Comparison of ENCODE assay signal across 33 cellular contexts in the genomic region with DNA sequence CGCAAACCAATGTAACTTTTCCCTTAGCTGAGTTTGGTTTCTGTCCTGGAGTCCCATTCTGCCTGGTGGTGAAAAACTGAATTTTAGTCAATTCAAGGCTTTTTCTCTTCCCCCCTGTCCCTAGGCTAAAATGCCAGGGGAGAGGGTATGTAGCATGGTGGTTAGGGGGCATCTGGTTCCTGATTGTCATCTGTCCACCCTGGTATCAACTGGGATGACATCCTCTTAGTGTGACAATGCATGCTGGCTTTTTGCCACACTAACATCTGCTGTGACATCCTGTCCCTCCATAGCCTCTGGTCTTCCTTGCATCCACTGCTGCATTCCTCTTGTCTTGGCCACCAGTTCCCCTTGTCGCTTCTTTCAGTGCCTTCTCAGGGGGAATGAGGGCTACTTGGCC.
"Had no signal": no experiment of that assay in that cellular context is flagged by ENCODE, and none has a peak within 500 bp of the region (broad histone marks: within the 10 kb centered on the region; RNA-seq: fewer than 3 reads in every experiment).

No MANE protein-coding gene starts in this region.

- ATAC-seq: activated CD4-positive, CD25-positive, alpha-beta regulatory T cell treated with anti-CD3 and anti-CD28 coated beads, Interleukin-2, amount 50 U/mL, for 24 hours; activated CD8-positive, alpha-beta memory T cell treated with anti-CD3 and anti-CD28 coated beads, Interleukin-2, amount 10 ng/mL, durations not matched to agents 7 days and 5 days; activated CD8-positive, alpha-beta T cell treated with anti-CD3 and anti-CD28 coated beads, Interleukin-2, amount 10 ng/mL, durations not matched to agents 7 days and 5 days; activated naive CD4-positive, alpha-beta T cell treated with anti-CD3 and anti-CD28 coated beads, Interleukin-2, amount 50 U/mL, for 72 hours; gastroesophageal sphincter; heart right ventricle; T-helper 17 cell had no signal

- H3K27me3 ChIP-seq: ascending aorta, breast epithelium, cardiac muscle cell, colonic mucosa, gastroesophageal sphincter, heart right ventricle had no signal

- H3K9me3 ChIP-seq: ascending aorta, breast epithelium, colonic mucosa, esophagus squamous epithelium, gastroesophageal sphincter, heart right ventricle had no signal

- H3K4me3 ChIP-seq: ascending aorta, breast epithelium, cardiac muscle cell, colonic mucosa, esophagus squamous epithelium, gastroesophageal sphincter, heart right ventricle had no signal

- H3K9me3 Mint-ChIP-seq: activated B cell treated with CpG ODN at 0.5 μM for 24 hours; activated CD4-positive, alpha-beta memory T cell treated with anti-CD3 and anti-CD28 coated beads for 36 hours; activated naive CD4-positive, alpha-beta T cell treated with anti-CD3 and anti-CD28 coated beads, Interleukin-2, amount 10 ng/mL, durations not matched to agents 7 days and 5 days; activated naive CD4-positive, alpha-beta T cell treated with anti-CD3 and anti-CD28 coated beads, Interleukin-2, amount 50 U/mL, for 72 hours; activated naive CD8-positive, alpha-beta T cell treated with anti-CD3 and anti-CD28 coated beads, Interleukin-2, amount 10 ng/mL, durations not matched to agents 7 days and 5 days; activated T-helper 1 cell treated with anti-CD3 and anti-CD28 coated beads, Interleukin-12 subunit alpha, Interleukin-12 subunit beta, Interleukin-2, Interleukin-4 antibody, amounts not matched to agents 30 ng/mL and 10 ng/mL and 1 ng/mL, durations not matched to agents 14 hours and 24 hours and 36 hours; brain; T-helper 2 cell treated with Interferon-gamma antibody and Interleukin-4, amounts not matched to agents 5 μg/mL and 100 μg/mL, for 36 hours had no signal

- H3K27ac Mint-ChIP-seq: activated B cell treated with CpG ODN at 0.5 μM for 24 hours; activated CD4-positive, alpha-beta memory T cell treated with anti-CD3 and anti-CD28 coated beads for 36 hours; activated CD8-positive, alpha-beta memory T cell treated with anti-CD3 and anti-CD28 coated beads, Interleukin-2, amount 10 ng/mL, durations not matched to agents 7 days and 5 days; activated CD8-positive, alpha-beta T cell treated with anti-CD3 and anti-CD28 coated beads, Interleukin-2, amount 10 ng/mL, durations not matched to agents 7 days and 5 days; activated naive CD4-positive, alpha-beta T cell treated with anti-CD3 and anti-CD28 coated beads, Interleukin-2, amount 10 ng/mL, durations not matched to agents 7 days and 5 days; activated naive CD4-positive, alpha-beta T cell treated with anti-CD3 and anti-CD28 coated beads, Interleukin-2, amount 50 U/mL, for 72 hours; activated naive CD8-positive, alpha-beta T cell treated with anti-CD3 and anti-CD28 coated beads, Interleukin-2, amount 10 ng/mL, durations not matched to agents 7 days and 5 days; activated T-helper 1 cell treated with anti-CD3 and anti-CD28 coated beads, Interleukin-12 subunit alpha, Interleukin-12 subunit beta, Interleukin-2, Interleukin-4 antibody, amounts not matched to agents 30 ng/mL and 10 ng/mL and 1 ng/mL, durations not matched to agents 14 hours and 24 hours and 36 hours; brain; T-helper 17 cell; T-helper 2 cell treated with Interferon-gamma antibody and Interleukin-4, amounts not matched to agents 5 μg/mL and 100 μg/mL, for 36 hours had no signal

- DNase-seq: activated B cell treated with CpG ODN at 0.5 μM for 24 hours; activated CD4-positive, alpha-beta memory T cell treated with anti-CD3 and anti-CD28 coated beads for 36 hours; activated CD4-positive, alpha-beta T cell treated with anti-CD3 and anti-CD28 coated beads for 48 hours; activated CD4-positive, alpha-beta T cell treated with anti-CD3 and anti-CD28 coated beads, Interleukin-2, amount 50 U/mL, for 1 hour; activated CD8-positive, alpha-beta memory T cell treated with anti-CD3 and anti-CD28 coated beads, Interleukin-2, amount 10 ng/mL, durations not matched to agents 7 days and 5 days; activated CD8-positive, alpha-beta memory T cell treated with anti-CD3 and anti-CD28 coated beads, Interleukin-2, amount 50 U/mL, for 4 hours; activated CD8-positive, alpha-beta T cell treated with anti-CD3 and anti-CD28 coated beads, Interleukin-2, amount 10 ng/mL, durations not matched to agents 7 days and 5 days; activated gamma-delta T cell; activated naive CD4-positive, alpha-beta T cell; activated naive CD4-positive, alpha-beta T cell treated with anti-CD3 and anti-CD28 coated beads, Interleukin-2, amount 10 ng/mL, durations not matched to agents 7 days and 5 days; activated naive CD8-positive, alpha-beta T cell treated with anti-CD3 and anti-CD28 coated beads, Interleukin-2, amount 10 ng/mL, durations not matched to agents 7 days and 5 days; activated T-cell treated with anti-CD3 and anti-CD28 coated beads, Interleukin-2, amount 50 U/mL, for 1 hour; activated T-cell treated with anti-CD3 and anti-CD28 coated beads, Interleukin-2, amount 50 U/mL, for 48 hours; central memory CD4-positive, alpha-beta T cell; cerebellar nuclear complex; colonic mucosa; effector CD8-positive, alpha-beta T cell; esophagus squamous epithelium; foreskin melanocyte; heart right ventricle; T-helper 17 cell; T1000; WERI-Rb-1 had no signal

- H3K4me3 Mint-ChIP-seq: activated B cell treated with CpG ODN at 0.5 μM for 24 hours; activated CD4-positive, alpha-beta memory T cell treated with anti-CD3 and anti-CD28 coated beads for 36 hours; activated CD8-positive, alpha-beta memory T cell treated with anti-CD3 and anti-CD28 coated beads, Interleukin-2, amount 10 ng/mL, durations not matched to agents 7 days and 5 days; activated CD8-positive, alpha-beta T cell treated with anti-CD3 and anti-CD28 coated beads, Interleukin-2, amount 10 ng/mL, durations not matched to agents 7 days and 5 days; activated naive CD4-positive, alpha-beta T cell treated with anti-CD3 and anti-CD28 coated beads, Interleukin-2, amount 10 ng/mL, durations not matched to agents 7 days and 5 days; activated naive CD8-positive, alpha-beta T cell treated with anti-CD3 and anti-CD28 coated beads, Interleukin-2, amount 10 ng/mL, durations not matched to agents 7 days and 5 days; activated T-helper 1 cell treated with anti-CD3 and anti-CD28 coated beads, Interleukin-12 subunit alpha, Interleukin-12 subunit beta, Interleukin-2, Interleukin-4 antibody, amounts not matched to agents 30 ng/mL and 10 ng/mL and 1 ng/mL, durations not matched to agents 14 hours and 24 hours and 36 hours; brain; T-helper 17 cell; T-helper 2 cell treated with Interferon-gamma antibody and Interleukin-4, amounts not matched to agents 5 μg/mL and 100 μg/mL, for 36 hours had no signal

- H3K27me3 Mint-ChIP-seq: activated CD4-positive, alpha-beta memory T cell treated with anti-CD3 and anti-CD28 coated beads for 36 hours had no signal

- H3K36me3 ChIP-seq: ascending aorta, breast epithelium, cardiac muscle cell, colonic mucosa, esophagus squamous epithelium, gastroesophageal sphincter, heart right ventricle, WERI-Rb-1 had no signal

- H3K4me1 ChIP-seq: breast epithelium, colonic mucosa had no signal

- H3K36me3 Mint-ChIP-seq: activated CD4-positive, alpha-beta memory T cell treated with anti-CD3 and anti-CD28 coated beads for 36 hours; activated CD8-positive, alpha-beta memory T cell treated with anti-CD3 and anti-CD28 coated beads, Interleukin-2, amount 10 ng/mL, durations not matched to agents 7 days and 5 days; activated naive CD4-positive, alpha-beta T cell treated with anti-CD3 and anti-CD28 coated beads, Interleukin-2, amount 10 ng/mL, durations not matched to agents 7 days and 5 days; activated naive CD4-positive, alpha-beta T cell treated with anti-CD3 and anti-CD28 coated beads, Interleukin-2, amount 50 U/mL, for 72 hours; activated naive CD8-positive, alpha-beta T cell treated with anti-CD3 and anti-CD28 coated beads, Interleukin-2, amount 10 ng/mL, durations not matched to agents 7 days and 5 days; brain had no signal

- H3K27ac ChIP-seq: ascending aorta, breast epithelium, cardiac muscle cell, colonic mucosa, epithelial cell of prostate, esophagus squamous epithelium, gastroesophageal sphincter, heart right ventricle, WERI-Rb-1 had no signal
